ENCODE assay signal across 8 cellular contexts in the genomic region with DNA sequence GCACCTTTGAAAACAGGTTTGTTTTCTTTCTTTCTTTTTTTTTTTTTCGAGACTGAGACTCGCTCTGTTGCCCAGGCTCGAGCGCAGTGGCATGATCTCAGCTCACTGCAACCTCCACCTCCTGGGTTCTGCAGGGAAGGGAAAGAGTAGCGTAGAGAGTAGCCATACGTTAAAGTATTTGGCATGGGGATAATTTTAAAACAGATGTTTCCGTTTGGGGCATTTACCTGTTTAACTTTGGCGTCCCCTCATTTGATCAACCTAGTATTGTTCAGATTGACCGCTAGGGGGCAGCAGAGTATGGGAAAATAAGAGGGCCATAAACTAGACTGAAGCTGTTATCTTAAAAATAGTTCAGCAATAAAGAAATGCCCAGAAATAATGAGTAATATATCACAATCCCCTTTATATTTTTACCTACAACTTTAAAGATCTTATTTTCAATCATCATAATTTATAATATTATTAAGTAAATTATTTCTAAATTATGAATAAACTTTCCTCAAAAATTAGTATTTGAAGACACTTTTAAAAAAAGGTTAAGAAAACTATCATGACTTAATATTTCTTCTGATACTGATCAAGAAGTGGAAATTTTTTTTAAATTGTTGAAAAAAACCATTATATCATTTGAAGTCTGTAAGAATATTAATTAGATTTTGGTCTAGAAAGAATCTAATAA. TPM values are rescaled to one million over a fixed set of nuclear protein-coding genes. Genes with fewer than 3 reads are reported as not detected.
A peak's percentile ranks its signal among the peaks of the same experiment; 100 is the strongest.
DNase-seq lines count a peak whose midpoint lies in the region; ATAC-seq and TF ChIP-seq lines count a peak whose summit lies in the region.

No MANE protein-coding gene starts in this region.

- H3K9me3 Mint-ChIP-seq in activated naive CD4-positive, alpha-beta T cell treated with anti-CD3 and anti-CD28 coated beads, Interleukin-2, amount 50 U/mL, for 24 hours: no peaks in the 10 kb centered on the region

- no peak overlapping the region for H3K27ac Mint-ChIP-seq in activated naive CD4-positive, alpha-beta T cell treated with anti-CD3 and anti-CD28 coated beads, Interleukin-2, amount 50 U/mL, for 24 hours

- no peak overlapping the region for H3K4me3 ChIP-seq in DND-41 (ENCODE audit: low read depth in 1 of 2, low read length in 2 of 2)

- H3K27me3 Mint-ChIP-seq in activated naive CD4-positive, alpha-beta T cell treated with anti-CD3 and anti-CD28 coated beads, Interleukin-2, amount 50 U/mL, for 24 hours: peaks cover 10% of the 10 kb centered on the region

- peak overlapping the region; percentile 30 for H3K4me3 Mint-ChIP-seq in activated naive CD4-positive, alpha-beta T cell treated with anti-CD3 and anti-CD28 coated beads, Interleukin-2, amount 50 U/mL, for 24 hours

- no peaks in the 10 kb centered on the region for H3K27me3 ChIP-seq in DND-41 (ENCODE audit: insufficient read depth, low read length, poor library complexity)

- no peaks in the 10 kb centered on the region for H3K36me3 ChIP-seq in DND-41 (ENCODE audit: insufficient read depth, low read length)

- H3K9me3 ChIP-seq in DND-41 (ENCODE audit: insufficient read depth, low read length, severe bottlenecking): no peaks in the 10 kb centered on the region

- H4K20me1 ChIP-seq in DND-41 (ENCODE audit: insufficient read depth, low read length): no peaks in the 10 kb centered on the region

- H3K4me1 ChIP-seq in DND-41 (ENCODE audit: insufficient read depth, low read length): no peaks in the 10 kb centered on the region

- TF ChIP-seq CTCF in DND-41 (IDR thresholded peaks at IDR 0.05; ENCODE audit: borderline replicate concordance, extremely low read depth, low read length, poor library complexity, severe bottlenecking): peak; percentile 81

- in situ Hi-C loops in SK-MEL-5 (cut with HindIII; ENCODE audit: low pct_unique_long_range_greater_than_20kb, low sequenced_read_pairs): no loop called here

- no peaks in the 10 kb centered on the region for H3K79me2 ChIP-seq in DND-41 (ENCODE audit: insufficient read depth, low read length)

- ATAC-seq in DND-41 (ENCODE audit: insufficient read depth, low read depth) (peak; percentile 91), GM21825 (IDR thresholded peaks at IDR 0.05; ENCODE audit: unreplicated experiment) (peak; percentile 85), Right ventricle myocardium superior (ENCODE audit: poor library complexity) (peak; percentile 85)

- peak; percentile 58 for DNase-seq in DND-41
- peak; percentile 74 for DNase-seq in LoVo (ENCODE audit: low spot score)
- DNase-seq in SK-MEL-5 (ENCODE audit: low read depth, low spot score): peak; percentile 69
- DNase-seq in Right ventricle myocardium superior: no peak
- DNase-seq in putamen (ENCODE audit: low spot score): peak; percentile 64
- DNase-seq in GM19240 (ENCODE audit: insufficient read length, low spot score): no peak

- H2AFZ ChIP-seq in DND-41 (ENCODE audit: low read depth, low read length): no peak overlapping the region

- H3K27ac ChIP-seq in DND-41 (ENCODE audit: low read length): no peak overlapping the region

- no peaks in the 10 kb centered on the region for H3K36me3 Mint-ChIP-seq in activated naive CD4-positive, alpha-beta T cell treated with anti-CD3 and anti-CD28 coated beads, Interleukin-2, amount 50 U/mL, for 24 hours

- H3K9ac ChIP-seq in DND-41 (ENCODE audit: low read depth, low read length): no peak overlapping the region

- no peak overlapping the region for H3K4me2 ChIP-seq in DND-41 (ENCODE audit: insufficient read depth, low read length)

- no peaks in the 10 kb centered on the region for H3K4me1 Mint-ChIP-seq in activated naive CD4-positive, alpha-beta T cell treated with anti-CD3 and anti-CD28 coated beads, Interleukin-2, amount 50 U/mL, for 24 hours

- intact Hi-C loops in Right ventricle myocardium superior (cut with DNase I): no loop called here

RNA-seq across cellular contexts. Expression of a gene that starts 7.6 kb away (rescaled TPM):
- total RNA-seq in SK-MEL-5 (2014; rRNA removed; shearing (Covaris generic)): not detected in 2 replicates
- not detected in 2 replicates for polyA plus RNA-seq in SK-MEL-5 (2015; cell fraction: cytosol; rRNA removed)
- polyA plus RNA-seq in SK-MEL-5 (2015; cell fraction: nucleus; rRNA removed): not detected in 2 replicates
- not detected for total RNA-seq in Right ventricle myocardium superior

RNA-seq across cellular contexts. Expression of a gene that starts 17.5 kb away (rescaled TPM):
- total RNA-seq in SK-MEL-5 (2014; rRNA removed; shearing (Covaris generic)): 87.6 and 107 TPM in 2 replicates
- polyA plus RNA-seq in SK-MEL-5 (2015; cell fraction: cytosol; rRNA removed): 63.6 and 72.0 TPM in 2 replicates
- 38.1 and 69.9 TPM in 2 replicates for polyA plus RNA-seq in SK-MEL-5 (2015; cell fraction: nucleus; rRNA removed)
- 55.1 TPM for total RNA-seq in Right ventricle myocardium superior

RNA-seq across cellular contexts. Expression of a gene that starts 22.0 kb away (rescaled TPM):
- total RNA-seq in SK-MEL-5 (2014; rRNA removed; shearing (Covaris generic)): not detected in 2 replicates
- not detected in 2 replicates for polyA plus RNA-seq in SK-MEL-5 (2015; cell fraction: cytosol; rRNA removed)
- polyA plus RNA-seq in SK-MEL-5 (2015; cell fraction: nucleus; rRNA removed): not detected in 2 replicates
- not detected for total RNA-seq in Right ventricle myocardium superior

RNA-seq across cellular contexts. Expression of a gene that starts 39.7 kb away (rescaled TPM):
- total RNA-seq in SK-MEL-5 (2014; rRNA removed; shearing (Covaris generic)): not detected in 2 replicates
- polyA plus RNA-seq in SK-MEL-5 (2015; cell fraction: cytosol; rRNA removed): not detected in 2 replicates
- not detected in 2 replicates for polyA plus RNA-seq in SK-MEL-5 (2015; cell fraction: nucleus; rRNA removed)
- total RNA-seq in Right ventricle myocardium superior: not detected

RNA-seq across cellular contexts. Expression of a gene that starts 59.1 kb away (rescaled TPM):
- not detected in 2 replicates for total RNA-seq in SK-MEL-5 (2014; rRNA removed; shearing (Covaris generic))
- polyA plus RNA-seq in SK-MEL-5 (2015; cell fraction: cytosol; rRNA removed): not detected in 2 replicates
- polyA plus RNA-seq in SK-MEL-5 (2015; cell fraction: nucleus; rRNA removed): not detected in 2 replicates
- total RNA-seq in Right ventricle myocardium superior: not detected

Comparison
In these comparisons a context has a peak if more than half of its experiments do, and no peak if none do; other contexts are left out.
1. DNase-seq: peak in DND-41 (single experiment), LoVo (single experiment), SK-MEL-5 (single experiment) and putamen (single experiment); none in Right ventricle myocardium superior (single experiment) and GM19240 (single experiment).
2. Peak in every context shown above with its lines, with median percentiles within 50 percentile points of each other: ATAC-seq.